10 cellular contexts compared by ENCODE assay signal in the genomic region with DNA sequence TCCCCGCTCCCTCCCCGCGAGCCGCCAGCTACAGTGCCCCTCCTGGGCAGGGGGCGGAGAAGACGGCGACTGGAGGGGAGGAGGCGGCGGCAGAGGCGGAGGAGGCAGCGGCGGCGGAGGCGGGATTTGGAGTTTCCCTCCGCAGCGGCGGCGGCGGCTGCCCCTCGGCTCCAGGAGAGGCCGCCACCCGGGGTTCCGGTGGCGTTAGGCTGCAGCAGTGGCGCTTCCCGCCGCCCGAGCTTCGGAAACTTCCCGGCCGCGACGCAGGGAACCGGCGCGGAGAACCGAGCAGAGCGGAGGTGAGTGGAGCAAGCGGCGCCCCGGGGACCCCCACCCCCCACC. TPM values are rescaled to one million over a fixed set of nuclear protein-coding genes. Genes with fewer than 3 reads are reported as not detected.
DNase-seq lines count a peak whose midpoint lies in the region; ATAC-seq and TF ChIP-seq lines count a peak whose summit lies in the region.
"Had no signal": no experiment of that assay in that cellular context is flagged by ENCODE, and none has a peak within 500 bp of the region (broad histone marks: within the 10 kb centered on the region; RNA-seq: fewer than 3 reads in every experiment).

No MANE protein-coding gene starts in this region.

- peaks cover 9 to 51% of the 10 kb centered on the region in 2 donors for H3K27me3 Mint-ChIP-seq in effector memory CD8-positive, alpha-beta T cell

- peaks cover 4 to 5% of the 10 kb centered on the region in 2 donors for H3K4me1 Mint-ChIP-seq in effector memory CD8-positive, alpha-beta T cell (ENCODE audit: low read depth in 2 of 2)

- H3K4me1 ChIP-seq in spleen = peaks cover 4 to 44% (median 31%) of the 10 kb centered on the region in 6 donors

- no peak for ATAC-seq in activated naive CD4-positive, alpha-beta T cell treated with anti-CD3 and anti-CD28 coated beads, Interleukin-2, amount 50 U/mL, for 72 hours
- peak; percentile 8 for ATAC-seq in effector memory CD8-positive, alpha-beta T cell (replicated peaks)
- ATAC-seq in GM18502 (IDR thresholded peaks at IDR 0.05; ENCODE audit: poor library complexity, unreplicated experiment) (no peak), HG02588 (IDR thresholded peaks at IDR 0.05; ENCODE audit: unreplicated experiment) (no peak)

- no peak overlapping the region for H3K27ac Mint-ChIP-seq in activated naive CD4-positive, alpha-beta T cell treated with anti-CD3 and anti-CD28 coated beads, Interleukin-2, amount 50 U/mL, for 72 hours
- H3K27ac Mint-ChIP-seq in effector memory CD8-positive, alpha-beta T cell = no peak overlapping the region

- H3K36me3 ChIP-seq in spleen = no peaks in the 10 kb centered on the region

- no peaks in the 10 kb centered on the region for H3K9me3 Mint-ChIP-seq in activated naive CD4-positive, alpha-beta T cell treated with anti-CD3 and anti-CD28 coated beads, Interleukin-2, amount 50 U/mL, for 72 hours
- no peaks in the 10 kb centered on the region for H3K9me3 Mint-ChIP-seq in effector memory CD8-positive, alpha-beta T cell

- peak; percentile 11 for DNase-seq in activated naive CD4-positive, alpha-beta T cell treated with Interleukin-2 at 50 U/mL for 16 hours
- no peak for DNase-seq in activated naive CD4-positive, alpha-beta T cell treated with anti-CD3 and anti-CD28 coated beads, Interleukin-2, amount 50 U/mL, for 72 hours (ENCODE audit: low spot score in 2 of 2)
- peak; percentile 45 for DNase-seq in NB4 (ENCODE audit: low read depth)
- DNase-seq in effector memory CD8-positive, alpha-beta T cell = no peak
- DNase-seq in spleen = peak; percentile 69
- DNase-seq in COR-L47 (lab: John Stamatoyannopoulos, UW) = no peak
- DNase-seq: activated effector memory CD4-positive, alpha-beta T cell treated with anti-CD3 and anti-CD28 coated beads, Interleukin-2, amount 50 U/mL, for 16 hours; NCI-H524 treated with DMSO at 0.1 percent for 48 hours had no signal

- TF ChIP-seq POLR2A in NB4 (IDR thresholded peaks at IDR 0.05; ENCODE audit: extremely low read depth, insufficient read length) (no peak), spleen (IDR thresholded peaks at IDR 0.05) (no peak)

- no peaks in the 10 kb centered on the region for H3K9me3 ChIP-seq in spleen

- H3K27me3 ChIP-seq in spleen (replicated peaks in 1 of 7) = peaks cover 0 to 79% (median 58%) of the 10 kb centered on the region in 7 donors

- intact Hi-C loops in spleen (cut with DNase I; ENCODE audit: low total_unique reads) = no loop called here

- no peaks in the 10 kb centered on the region for H3K36me3 Mint-ChIP-seq in activated naive CD4-positive, alpha-beta T cell treated with anti-CD3 and anti-CD28 coated beads, Interleukin-2, amount 50 U/mL, for 72 hours
- no peaks in the 10 kb centered on the region for H3K36me3 Mint-ChIP-seq in effector memory CD8-positive, alpha-beta T cell (ENCODE audit: insufficient read depth)

- no peak for TF ChIP-seq CTCF in NB4 (IDR thresholded peaks at IDR 0.05; ENCODE audit: low read depth, low read length)
- TF ChIP-seq CTCF in spleen (IDR thresholded peaks at IDR 0.05 in 8 of 11, conservative IDR thresholded peaks at IDR 0.05 in 3 of 11) = no peak

- 0 to 58% (median 17%) methylated on average over 15 to 37 of the region's 41 CpGs; no CpG with 5 or more reads in 1 of the 5 donors for WGBS in spleen, 5 donors

- H3K4me3 ChIP-seq in NB4 (ENCODE audit: low read depth, low read length) = no peak overlapping the region
- peak overlapping the region in 6 of 8 donors; percentile 9 to 58 (median 24) for H3K4me3 ChIP-seq in spleen

- no peak overlapping the region for H3K27ac ChIP-seq in spleen

- no peak overlapping the region for H3K4me3 Mint-ChIP-seq in effector memory CD8-positive, alpha-beta T cell

RNA-seq across cellular contexts. Expression of a gene that starts 4.7 kb away (rescaled TPM):
- total RNA-seq in activated naive CD4-positive, alpha-beta T cell treated with anti-CD3 and anti-CD28 coated beads, Interleukin-2, amount 50 U/mL, for 72 hours = under 1 TPM in 1 of 2 donors, not detected in 1; 0.91 TPM
- under 1 TPM in 1 of 7 donors, not detected in 6; 0.17 TPM for total RNA-seq in spleen
- polyA plus RNA-seq in spleen = under 1 TPM in 1 of 3 donors, not detected in 2; 0.09 TPM

RNA-seq across cellular contexts. Expression of a gene that starts 31.3 kb away (rescaled TPM):
- 1 to 10 TPM; 1.0 to 2.9 TPM for total RNA-seq in activated naive CD4-positive, alpha-beta T cell treated with anti-CD3 and anti-CD28 coated beads, Interleukin-2, amount 50 U/mL, for 72 hours
- 1 to 10 TPM in 2 of 7 donors, under 1 TPM in 1, not detected in 4; 0.73 to 1.2 (median 1.0) TPM for total RNA-seq in spleen
- polyA plus RNA-seq in spleen = under 1 TPM; 0.18 to 0.35 (median 0.22) TPM

RNA-seq across cellular contexts. Expression of a gene that starts 43.3 kb away (rescaled TPM):
- total RNA-seq in activated naive CD4-positive, alpha-beta T cell treated with anti-CD3 and anti-CD28 coated beads, Interleukin-2, amount 50 U/mL, for 72 hours = 10 to 100 TPM; 13.0 to 14.0 TPM
- 10 to 100 TPM; 17.5 to 32.0 (median 21.7) TPM for total RNA-seq in spleen
- polyA plus RNA-seq in spleen = 10 to 100 TPM; 58.6 to 67.3 (median 59.6) TPM

RNA-seq across cellular contexts. Expression of a gene that starts 45.4 kb away (rescaled TPM):
- 1 to 10 TPM in 1 of 2 donors, under 1 TPM in 1; 0.16 to 2.2 TPM for total RNA-seq in activated naive CD4-positive, alpha-beta T cell treated with anti-CD3 and anti-CD28 coated beads, Interleukin-2, amount 50 U/mL, for 72 hours
- total RNA-seq in spleen = 10 to 100 TPM in 5 of 7 donors, 1 to 10 TPM in 2; 6.7 to 72.9 (median 14.7) TPM
- polyA plus RNA-seq in spleen = 1 to 10 TPM; 3.2 to 5.3 (median 3.2) TPM

Comparison
In these comparisons a context has a peak if more than half of its experiments do, and no peak if none do; other contexts are left out.
1. DNase-seq: peak in activated naive CD4-positive, alpha-beta T cell treated with Interleukin-2 at 50 U/mL for 16 hours (single experiment), NB4 (single experiment) and spleen (single experiment); none in activated naive CD4-positive, alpha-beta T cell treated with anti-CD3 and anti-CD28 coated beads, Interleukin-2, amount 50 U/mL, for 72 hours (0 of 2), effector memory CD8-positive, alpha-beta T cell (0 of 3) and COR-L47 (single experiment).